Comparison of ENCODE assay signal across 29 cellular contexts in genomic region chr1:29167904-29168303, GRCh38. TPM values are rescaled to one million over a fixed set of nuclear protein-coding genes. Genes with fewer than 3 reads are reported as not detected.
"Had no signal": no experiment of that assay in that cellular context is flagged by ENCODE, and none has a peak within 500 bp of the region (broad histone marks: within the 10 kb centered on the region; RNA-seq: fewer than 3 reads in every experiment).

No MANE protein-coding gene starts in this region.

- H3K9me3 Mint-ChIP-seq: naive thymus-derived CD8-positive, alpha-beta T cell; nephron; neural crest cell; stimulated activated effector memory CD8-positive, alpha-beta T cell treated with anti-CD3 and anti-CD28 coated beads, Interleukin-12 subunit alpha, Interleukin-12 subunit beta, amount 100 ng/mL, for 72 hours; stimulated activated naive CD8-positive, alpha-beta T cell treated with anti-CD3 and anti-CD28 coated beads, Interleukin-15, Interleukin-2, amounts not matched to agents 100 ng/mL and 50 ng/mL, for 24 hours had no signal

- H3K27me3 ChIP-seq: pancreas, spleen, suprapubic skin, tibial nerve, upper lobe of left lung, vagina had no signal

- H3K4me1 ChIP-seq: prostate gland had no signal

- DNase-seq: hippocampal formation; kidney glomerular epithelial cell; left cardiac atrium; left ventricle myocardium superior; lower lobe of right lung; mammary epithelial cell; mesenchymal stem cell; naive thymus-derived CD8-positive, alpha-beta T cell; nucleus accumbens; pancreas; posterior cingulate gyrus; retina; right cardiac atrium; spleen; stimulated activated CD4-positive, alpha-beta T cell treated with anti-CD3 and anti-CD28 coated beads, Interleukin-4, amount 100 ng/mL, for 24 hours; stimulated activated naive CD4-positive, alpha-beta T cell; upper lobe of left lung had no signal

- H3K27ac ChIP-seq: lower lobe of right lung, pancreas, prostate gland, skin epidermis, spleen, suprapubic skin, thoracic aorta, tibial nerve, upper lobe of left lung, vagina had no signal

- H3K4me3 ChIP-seq: lower lobe of right lung, pancreas, prostate gland, skin epidermis, spleen, suprapubic skin, thoracic aorta, tibial nerve, upper lobe of left lung, vagina had no signal

- H3K4me3 Mint-ChIP-seq: nephron; neural crest cell; stimulated activated effector memory CD8-positive, alpha-beta T cell treated with anti-CD3 and anti-CD28 coated beads, Interleukin-12 subunit alpha, Interleukin-12 subunit beta, amount 100 ng/mL, for 72 hours; stimulated activated naive CD8-positive, alpha-beta T cell treated with anti-CD3 and anti-CD28 coated beads, Interleukin-15, Interleukin-2, amounts not matched to agents 100 ng/mL and 50 ng/mL, for 24 hours had no signal

- ATAC-seq: left cardiac atrium; left lobe of liver; left ventricle myocardium superior; lower lobe of right lung; naive thymus-derived CD8-positive, alpha-beta T cell; pancreas; right cardiac atrium; sciatic nerve; stimulated activated effector memory CD8-positive, alpha-beta T cell treated with anti-CD3 and anti-CD28 coated beads, Interleukin-12 subunit alpha, Interleukin-12 subunit beta, amount 100 ng/mL, for 72 hours had no signal

- H3K27ac Mint-ChIP-seq: stimulated activated naive CD8-positive, alpha-beta T cell treated with anti-CD3 and anti-CD28 coated beads, Interleukin-15, Interleukin-2, amounts not matched to agents 100 ng/mL and 50 ng/mL, for 24 hours had no signal

- H3K9me3 ChIP-seq: lower lobe of right lung, pancreas, prostate gland, spleen, suprapubic skin, thoracic aorta, tibial nerve, upper lobe of left lung, vagina had no signal

- H3K27me3 Mint-ChIP-seq: naive thymus-derived CD8-positive, alpha-beta T cell; stimulated activated naive CD8-positive, alpha-beta T cell treated with anti-CD3 and anti-CD28 coated beads, Interleukin-15, Interleukin-2, amounts not matched to agents 100 ng/mL and 50 ng/mL, for 24 hours had no signal

RNA-seq across cellular contexts. Expression of gene TMEM200B, which starts 44.2 kb away (rescaled TPM):
- total RNA-seq: naive thymus-derived CD8-positive, alpha-beta T cell had no signal
